Comparison of ENCODE assay signal across 18 cellular contexts in genomic region chr20:29427201-29428060, GRCh38.
DNase-seq lines count a peak whose midpoint lies in the region; ATAC-seq and TF ChIP-seq lines count a peak whose summit lies in the region.
"Had no signal": no experiment of that assay in that cellular context is flagged by ENCODE, and none has a peak within 500 bp of the region (broad histone marks: within the 10 kb centered on the region; RNA-seq: fewer than 3 reads in every experiment).

No MANE protein-coding gene starts in this region.

- no peaks in the 10 kb centered on the region for H3K36me3 Mint-ChIP-seq in activated CD4-positive, alpha-beta T cell treated with anti-CD3 and anti-CD28 coated beads for 36 hours (ENCODE audit: low read depth)
- H3K36me3 Mint-ChIP-seq in Calu3 (ENCODE audit: insufficient read depth, unreplicated experiment) (no peaks in the 10 kb centered on the region), GM23338 (ENCODE audit: low read depth) (peaks cover 37% of the 10 kb centered on the region)
- H3K36me3 Mint-ChIP-seq: CD4-positive, alpha-beta memory T cell had no signal

- H3K4me2 ChIP-seq in GM23338, result no peak overlapping the region

- no TSS peak for BruUV-seq in Calu3 (replicated peaks; lab: Mats Ljungman, UMichigan)

- H3K27ac ChIP-seq in GM23338 (ENCODE audit: low read depth), result no peak overlapping the region
- H3K27ac ChIP-seq: left lung, RWPE1, stomach had no signal

- no peak for ATAC-seq in activated CD4-positive, alpha-beta T cell treated with anti-CD3 and anti-CD28 coated beads for 36 hours
- ATAC-seq in GM23338, result no peak
- no peak for ATAC-seq in HG03565 (IDR thresholded peaks at IDR 0.05; ENCODE audit: unreplicated experiment)
- ATAC-seq: activated CD4-positive, CD25-positive, alpha-beta regulatory T cell treated with anti-CD3 and anti-CD28 coated beads, Interleukin-2, amount 50 U/mL, for 24 hours; left lung had no signal

- H3K79me2 ChIP-seq in GM23338 (replicated peaks; ENCODE audit: insufficient read depth), result no peaks in the 10 kb centered on the region

- no peaks in the 10 kb centered on the region for H4K20me1 ChIP-seq in GM23338 (replicated peaks; ENCODE audit: insufficient read depth)

- intact Hi-C loops in activated CD4-positive, alpha-beta T cell treated with anti-CD3 and anti-CD28 coated beads for 36 hours (cut with DNase I, micrococcal nuclease), result no loop called here
- intact Hi-C loops in Calu3 (cut with micrococcal nuclease; ENCODE audit: unreplicated experiment), result no loop called here

- no peak overlapping the region for H3K4me3 Mint-ChIP-seq in activated CD4-positive, alpha-beta T cell treated with anti-CD3 and anti-CD28 coated beads for 36 hours
- H3K4me3 Mint-ChIP-seq in Calu3 (ENCODE audit: low read depth, unreplicated experiment), result no peak overlapping the region
- H3K4me3 Mint-ChIP-seq in GM23338, result no peak overlapping the region
- H3K4me3 Mint-ChIP-seq: T-helper 1 cell treated with Interleukin-12 subunit alpha and Interleukin-12 subunit beta and Interleukin-4 antibody, amounts not matched to agents 30 μg/mL and 1 μg/mL, for 36 hours had no signal

- no peaks in the 10 kb centered on the region for H3K4me1 ChIP-seq in GM23338 (ENCODE audit: insufficient read depth)
- H3K4me1 ChIP-seq: left lung had no signal

- H2AFZ ChIP-seq in GM23338, result no peak overlapping the region

- H3K27me3 Mint-ChIP-seq in activated CD4-positive, alpha-beta T cell treated with anti-CD3 and anti-CD28 coated beads for 36 hours, result peaks cover 5% of the 10 kb centered on the region
- H3K27me3 Mint-ChIP-seq in Calu3 (ENCODE audit: unreplicated experiment), result no peaks in the 10 kb centered on the region
- peaks cover 3% of the 10 kb centered on the region for H3K27me3 Mint-ChIP-seq in GM23338 (ENCODE audit: insufficient read depth, low read depth, poor library complexity)

- H3K36me3 ChIP-seq in GM23338 (ENCODE audit: insufficient read depth), result no peaks in the 10 kb centered on the region
- H3K36me3 ChIP-seq: left lung, stomach had no signal

- no peaks in the 10 kb centered on the region for H3K9me3 Mint-ChIP-seq in activated CD4-positive, alpha-beta T cell treated with anti-CD3 and anti-CD28 coated beads for 36 hours (ENCODE audit: low read depth)
- H3K9me3 Mint-ChIP-seq in Calu3 (ENCODE audit: low read depth, unreplicated experiment), result no peaks in the 10 kb centered on the region
- peaks cover 90% of the 10 kb centered on the region for H3K9me3 Mint-ChIP-seq in GM23338

- no peaks in the 10 kb centered on the region for H3K9me2 ChIP-seq in GM23338 (ENCODE audit: insufficient read depth)

- H3K4me3 ChIP-seq in epithelial cell of proximal tubule (ENCODE audit: low read depth, low read length) (peak overlapping the region; percentile 53), GM23338 (no peak overlapping the region)
- H3K4me3 ChIP-seq: left lung had no signal

- no peak overlapping the region for H3K27ac Mint-ChIP-seq in activated CD4-positive, alpha-beta T cell treated with anti-CD3 and anti-CD28 coated beads for 36 hours
- no peak overlapping the region for H3K27ac Mint-ChIP-seq in Calu3 (ENCODE audit: unreplicated experiment)
- no peak overlapping the region for H3K27ac Mint-ChIP-seq in GM23338
- H3K27ac Mint-ChIP-seq: CD4-positive, alpha-beta memory T cell; T-helper 1 cell treated with Interleukin-12 subunit alpha and Interleukin-12 subunit beta and Interleukin-4 antibody, amounts not matched to agents 30 μg/mL and 1 μg/mL, for 36 hours had no signal

- H3K4me1 Mint-ChIP-seq in activated CD4-positive, alpha-beta T cell treated with anti-CD3 and anti-CD28 coated beads for 36 hours, result no peaks in the 10 kb centered on the region
- H3K4me1 Mint-ChIP-seq in Calu3 (ENCODE audit: low read depth, unreplicated experiment) (no peaks in the 10 kb centered on the region), GM23338 (no peaks in the 10 kb centered on the region)

- TF ChIP-seq CTCF in epithelial cell of proximal tubule (conservative IDR thresholded peaks at IDR 0.05; ENCODE audit: low read depth, low read length) (peak; percentile 38), Calu3 (IDR thresholded peaks at IDR 0.05; ENCODE audit: unreplicated experiment) (no peak), GM23338 (conservative IDR thresholded peaks at IDR 0.05; ENCODE audit: low read depth in 2 of 2) (no peak)

- H3F3A ChIP-seq in GM23338 (replicated peaks; ENCODE audit: low read depth), result no peaks in the 10 kb centered on the region

- CTCF ChIA-PET in activated CD4-positive, alpha-beta T cell treated with anti-CD3 and anti-CD28 coated beads for 36 hours (lab: Charles Lee), result no interaction called here
- CTCF ChIA-PET in Calu3 (lab: Charles Lee), result no interaction called here

- peak; percentile 48 for DNase-seq in activated CD4-positive, alpha-beta T cell treated with anti-CD3 and anti-CD28 coated beads for 48 hours
- no peak for DNase-seq in activated CD4-positive, alpha-beta T cell treated with anti-CD3 and anti-CD28 coated beads for 36 hours
- DNase-seq in HT1080 (ENCODE audit: low read depth) (peak; percentile 64), SHP77 (lab: John Stamatoyannopoulos, UW) (peak; percentile 76 to 80), epithelial cell of proximal tubule (ENCODE audit: low read depth) (no peak), Calu3 (no peak), GM23338 (ENCODE audit: low spot score) (no peak)
- DNase-seq: activated CD8-positive, alpha-beta memory T cell treated with anti-CD3 and anti-CD28 coated beads, Interleukin-2, amount 50 U/mL, for 4 hours; CD4-positive, alpha-beta memory T cell; EL; NCI-H774; retina; stomach had no signal

- POLR2A ChIA-PET in activated CD4-positive, alpha-beta T cell treated with anti-CD3 and anti-CD28 coated beads for 36 hours (lab: Charles Lee), result no interaction called here

- no peaks in the 10 kb centered on the region for H3K27me3 ChIP-seq in GM23338 (ENCODE audit: insufficient read depth)

TF ChIP-seq in GM23338, 12 proteins besides CTCF, POLR2A, EP300 and RAD21 (continues in another document):
- no peak for TF ChIP-seq EZH2phosphoT487 (IDR thresholded peaks at IDR 0.05; ENCODE audit: unreplicated experiment)
- TF ChIP-seq CREB1 (CRISPR knock-in tag; IDR thresholded peaks at IDR 0.05; ENCODE audit: low read depth), result no peak
- TF ChIP-seq JUNB (IDR thresholded peaks at IDR 0.05; ENCODE audit: unreplicated experiment), result no peak
- TF ChIP-seq STAT1 (IDR thresholded peaks at IDR 0.05; ENCODE audit: unreplicated experiment), result no peak
- TF ChIP-seq, protein P1, sequence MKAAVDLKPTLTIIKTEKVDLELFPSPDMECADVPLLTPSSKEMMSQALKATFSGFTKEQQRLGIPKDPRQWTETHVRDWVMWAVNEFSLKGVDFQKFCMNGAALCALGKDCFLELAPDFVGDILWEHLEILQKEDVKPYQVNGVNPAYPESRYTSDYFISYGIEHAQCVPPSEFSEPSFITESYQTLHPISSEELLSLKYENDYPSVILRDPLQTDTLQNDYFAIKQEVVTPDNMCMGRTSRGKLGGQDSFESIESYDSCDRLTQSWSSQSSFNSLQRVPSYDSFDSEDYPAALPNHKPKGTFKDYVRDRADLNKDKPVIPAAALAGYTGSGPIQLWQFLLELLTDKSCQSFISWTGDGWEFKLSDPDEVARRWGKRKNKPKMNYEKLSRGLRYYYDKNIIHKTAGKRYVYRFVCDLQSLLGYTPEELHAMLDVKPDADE (IDR thresholded peaks at IDR 0.05), result no peak
- no peak for TF ChIP-seq ZNF331 (CRISPR knock-in tag; IDR thresholded peaks at IDR 0.05; ENCODE audit: low read depth)
- TF ChIP-seq POLR2AphosphoS5 (IDR thresholded peaks at IDR 0.05; ENCODE audit: low read depth), result no peak
- TF ChIP-seq ZNF114 (CRISPR knock-in tag; IDR thresholded peaks at IDR 0.05), result no peak
- no peak for TF ChIP-seq REST (IDR thresholded peaks at IDR 0.05; ENCODE audit: unreplicated experiment)

Comparison
In these comparisons a context has a peak if more than half of its experiments do, and no peak if none do; other contexts are left out.
1. DNase-seq: peak in activated CD4-positive, alpha-beta T cell treated with anti-CD3 and anti-CD28 coated beads for 48 hours (single experiment), HT1080 (single experiment) and SHP77 (2 of 2); none in activated CD4-positive, alpha-beta T cell treated with anti-CD3 and anti-CD28 coated beads for 36 hours (single experiment), epithelial cell of proximal tubule (single experiment), Calu3 (single experiment) and GM23338 (single experiment).